ENCODE assay signal across 18 cellular contexts in genomic region chr2:227180770-227181169, GRCh38. TPM values are rescaled to one million over a fixed set of nuclear protein-coding genes. Genes with fewer than 3 reads are reported as not detected.
A peak's percentile ranks its signal among the peaks of the same experiment; 100 is the strongest.
DNase-seq lines count a peak whose midpoint lies in the region; FAIRE-seq and TF ChIP-seq lines count a peak whose summit lies in the region.
"Had no signal": no experiment of that assay in that cellular context is flagged by ENCODE, and none has a peak within 500 bp of the region (broad histone marks: within the 10 kb centered on the region; RNA-seq: fewer than 3 reads in every experiment).

No MANE protein-coding gene starts in this region.

- H2AFZ ChIP-seq in OCI-LY1 (ENCODE audit: low read length) (no peak overlapping the region), astrocyte (ENCODE audit: low read depth, low read length) (peak overlapping the region; percentile 21)

- H3K4me3 ChIP-seq in OCI-LY1 (ENCODE audit: low read depth, low read length, poor library complexity, severe bottlenecking) = no peak overlapping the region
- no peak overlapping the region for H3K4me3 ChIP-seq in astrocyte (ENCODE audit: insufficient read depth, low read depth, low read length)
- H3K4me3 ChIP-seq in prostate gland = no peak overlapping the region
- H3K4me3 ChIP-seq in thyroid gland (replicated peaks in 1 of 3) = no peak overlapping the region
- H3K4me3 ChIP-seq: BLaER1 had no signal

- peaks cover 12% of the 10 kb centered on the region for H3K36me3 ChIP-seq in OCI-LY1 (ENCODE audit: insufficient read depth, low read length)
- H3K36me3 ChIP-seq in astrocyte (ENCODE audit: insufficient read depth, low read length) = no peaks in the 10 kb centered on the region
- no peaks in the 10 kb centered on the region for H3K36me3 ChIP-seq in prostate gland
- H3K36me3 ChIP-seq in thyroid gland = no peaks in the 10 kb centered on the region
- H3K36me3 ChIP-seq: BLaER1 had no signal

- 31% methylated on average over 3 of the region's 3 CpGs for WGBS in prostate gland
- WGBS in thyroid gland, 2 donors = 53 to 64% methylated on average over 3 of the region's 3 CpGs

- TF ChIP-seq CTCF in OCI-LY1 (IDR thresholded peaks at IDR 0.05; ENCODE audit: low read length) (no peak), astrocyte (IDR thresholded peaks at IDR 0.05; ENCODE audit: insufficient read depth, low read depth, low read length) (no peak), prostate gland (IDR thresholded peaks at IDR 0.05) (no peak), thyroid gland (IDR thresholded peaks at IDR 0.05) (no peak)

- H3K27ac ChIP-seq in OCI-LY1 (ENCODE audit: low read depth, low read length, poor library complexity, severe bottlenecking) (peak overlapping the region; percentile 55), astrocyte (ENCODE audit: low read depth, low read length) (no peak overlapping the region), prostate gland (peak overlapping the region; percentile 31 to 63), thyroid gland (peak overlapping the region; percentile 68 to 86 (median 74))
- H3K27ac ChIP-seq: BLaER1, KMS-11 had no signal

- no peak overlapping the region for H3K4me3 Mint-ChIP-seq in astrocyte (ENCODE audit: unreplicated experiment)
- H3K4me3 Mint-ChIP-seq: CD8-positive, alpha-beta T cell had no signal

- H3K79me2 ChIP-seq in OCI-LY1 (ENCODE audit: insufficient read depth, low read length) (peaks cover 20% of the 10 kb centered on the region), astrocyte (ENCODE audit: insufficient read depth, low read length) (no peaks in the 10 kb centered on the region)

- no peaks in the 10 kb centered on the region for H4K20me1 ChIP-seq in OCI-LY1 (ENCODE audit: insufficient read depth, low read length)
- no peaks in the 10 kb centered on the region for H4K20me1 ChIP-seq in astrocyte (ENCODE audit: insufficient read depth, low read length)
- H4K20me1 ChIP-seq: BLaER1 had no signal

- no peaks in the 10 kb centered on the region for H3K36me3 Mint-ChIP-seq in astrocyte (ENCODE audit: low read depth, unreplicated experiment)
- H3K36me3 Mint-ChIP-seq: CD8-positive, alpha-beta T cell had no signal

- H3K9me3 ChIP-seq in OCI-LY1 (ENCODE audit: low read length) (no peaks in the 10 kb centered on the region), astrocyte (ENCODE audit: insufficient read depth, low read depth, low read length) (no peaks in the 10 kb centered on the region), prostate gland (no peaks in the 10 kb centered on the region), thyroid gland (no peaks in the 10 kb centered on the region)
- H3K9me3 ChIP-seq: BLaER1 had no signal

- H3K27me3 ChIP-seq in OCI-LY1 (ENCODE audit: insufficient read depth, low read length) = no peaks in the 10 kb centered on the region
- no peaks in the 10 kb centered on the region for H3K27me3 ChIP-seq in astrocyte (ENCODE audit: insufficient read depth, low read length)
- H3K27me3 ChIP-seq in prostate gland (replicated peaks; ENCODE audit: insufficient read depth) = no peaks in the 10 kb centered on the region
- no peaks in the 10 kb centered on the region for H3K27me3 ChIP-seq in thyroid gland
- H3K27me3 ChIP-seq: BLaER1 had no signal

- no peaks in the 10 kb centered on the region for H3K9me3 Mint-ChIP-seq in astrocyte (ENCODE audit: unreplicated experiment)
- H3K9me3 Mint-ChIP-seq: CD8-positive, alpha-beta T cell had no signal

- H3K4me2 ChIP-seq in OCI-LY1 (ENCODE audit: low read length) = no peak overlapping the region
- no peak overlapping the region for H3K4me2 ChIP-seq in astrocyte (ENCODE audit: low read length)
- H3K4me2 ChIP-seq: BLaER1, KMS-11 had no signal

- H3K9ac ChIP-seq in OCI-LY1 (ENCODE audit: low read length) = no peak overlapping the region
- H3K9ac ChIP-seq in astrocyte (ENCODE audit: low read length) = no peak overlapping the region
- H3K9ac ChIP-seq: BLaER1, KMS-11 had no signal

- peaks cover 2% of the 10 kb centered on the region for H3K4me1 Mint-ChIP-seq in astrocyte (ENCODE audit: low read depth, unreplicated experiment)

- no peaks in the 10 kb centered on the region for H3K9me2 ChIP-seq in OCI-LY1 (ENCODE audit: low read depth, low read length)

- TF ChIP-seq POLR2A in prostate gland (IDR thresholded peaks at IDR 0.05) (no peak), thyroid gland (IDR thresholded peaks at IDR 0.05) (no peak)

- H3K4me1 ChIP-seq in OCI-LY1 (ENCODE audit: insufficient read depth, low read length, severe bottlenecking) (peaks cover 23% of the 10 kb centered on the region), astrocyte (ENCODE audit: insufficient read depth, low read length) (no peaks in the 10 kb centered on the region), prostate gland (replicated peaks) (no peaks in the 10 kb centered on the region), thyroid gland (peaks cover 43 to 46% of the 10 kb centered on the region in 2 donors)
- H3K4me1 ChIP-seq: BLaER1 had no signal

- H3K27me3 Mint-ChIP-seq in astrocyte (ENCODE audit: low read depth, unreplicated experiment) = no peaks in the 10 kb centered on the region

- intact Hi-C loops in prostate gland (cut with DNase I) (no loop called here), thyroid gland (cut with DNase I) (no loop called here)

- no peak for DNase-seq in astrocyte (ENCODE audit: low read depth)
- no peak for DNase-seq in prostate gland (ENCODE audit: low spot score)
- DNase-seq in thyroid gland = no peak
- no peak for DNase-seq in DMS79 (lab: John Stamatoyannopoulos, UW)
- DNase-seq in NAMALWA (ENCODE audit: low spot score) = no peak
- no peak for DNase-seq in activated effector memory CD4-positive, alpha-beta T cell treated with Interleukin-2 at 50 U/mL for 16 hours
- DNase-seq: CD8-positive, alpha-beta T cell; DMS79 treated with DMSO at 0.1 percent for 48 hours; GOT3; NCI-H1048; NCI-H146; NCI-H2081; NCI-H510A treated with DMSO at 0.1 percent for 48 hours had no signal

- no peak for FAIRE-seq in astrocyte (lab: Jason Lieb, UNC)
- FAIRE-seq: D721Med had no signal

- H3K27ac Mint-ChIP-seq in astrocyte (ENCODE audit: unreplicated experiment) = peak overlapping the region; percentile 14
- H3K27ac Mint-ChIP-seq: CD8-positive, alpha-beta T cell had no signal

- H3F3A ChIP-seq in OCI-LY1 (ENCODE audit: insufficient read depth, low read length) = no peaks in the 10 kb centered on the region

RNA-seq across cellular contexts. Expression of gene COL4A3, which starts 16.3 kb away (rescaled TPM):
- 0.02 TPM in 1 of 2 replicates, not detected in the other for total RNA-seq in astrocyte
- total RNA-seq in prostate gland = 1 to 10 TPM; 3.5 to 7.0 TPM
- total RNA-seq in thyroid gland = 10 to 100 TPM; 59.7 to 86.5 (median 66.9) TPM
- total RNA-seq: SK-MEL-5 had no signal

RNA-seq across cellular contexts. Expression of gene COL4A4, which starts 16.8 kb away (rescaled TPM):
- total RNA-seq in astrocyte (0.36 and 0.62 TPM in 2 replicates), prostate gland (1 to 10 TPM; 3.0 to 6.1 TPM), thyroid gland (10 to 100 TPM; 16.5 to 41.7 (median 34.2) TPM)
- total RNA-seq: CD8-positive, alpha-beta T cell; SK-MEL-5 had no signal

Comparison
In these comparisons a context has a peak if more than half of its experiments do, and no peak if none do; other contexts are left out.
1. RNA of gene COL4A3, which starts 16.3 kb away (total RNA-seq): 59.7 to 86.5 TPM in thyroid gland; 3.5 to 7.0 TPM in prostate gland and 0.02 TPM in astrocyte; every median in the first group is over 4 times any median in the second.